Comparison of ENCODE assay signal across 1 cellular context in the genomic region with DNA sequence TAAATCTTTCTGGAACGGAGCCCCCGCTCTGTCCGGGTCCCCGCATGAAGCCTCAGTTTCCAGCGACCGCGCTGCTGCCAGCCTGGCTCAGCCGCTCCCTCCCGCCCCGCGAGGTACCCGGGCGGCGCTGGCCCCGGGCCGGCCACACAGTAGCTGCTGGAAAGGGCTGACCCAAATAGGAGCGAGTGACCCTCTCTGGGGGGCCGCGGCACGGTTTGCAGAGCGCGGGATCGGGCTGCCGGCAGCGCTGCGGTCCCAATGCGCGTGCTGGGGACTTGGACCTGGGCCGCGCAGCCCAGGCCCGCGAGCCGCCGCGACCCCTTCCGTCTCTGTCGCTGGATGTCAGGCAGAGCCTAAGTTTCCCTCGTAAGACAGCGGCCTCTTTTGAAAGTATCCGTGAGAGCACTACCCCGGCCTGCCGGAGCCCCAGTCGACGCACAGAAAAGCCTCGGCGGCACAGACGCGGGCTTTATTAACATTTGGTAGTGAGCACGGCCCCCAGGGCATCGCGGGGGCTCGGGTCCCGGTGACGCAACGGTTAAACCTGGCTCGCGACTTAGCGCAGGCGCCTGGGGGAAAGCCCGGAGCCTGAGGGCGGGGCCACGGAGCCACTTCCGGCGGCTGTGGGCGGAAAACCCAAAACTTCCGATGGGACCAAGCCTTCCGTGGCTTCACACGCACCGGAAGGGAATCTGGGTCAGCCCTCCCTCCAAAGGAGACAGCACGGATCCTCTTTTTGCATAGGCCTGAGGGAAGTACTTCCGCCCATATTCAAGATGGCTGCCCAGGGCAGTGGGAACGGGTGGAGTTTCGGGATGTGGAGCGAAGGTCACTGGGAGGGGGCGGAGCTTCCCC.
A peak's percentile ranks its signal among the peaks of the same experiment; 100 is the strongest.
TF ChIP-seq lines count a peak whose summit lies in the region.

No MANE protein-coding gene starts in this region.

TF ChIP-seq in K562, 482 proteins besides CTCF, POLR2A, EP300 and RAD21 (continued from another document and continues in another):
- no peak for TF ChIP-seq PYGO2 (tag; IDR thresholded peaks at IDR 0.05)
- TF ChIP-seq CBFB (CRISPR knock-in tag; IDR thresholded peaks at IDR 0.05) = peak; percentile 90
- TF ChIP-seq CTBP1 (IDR thresholded peaks at IDR 0.05; ENCODE audit: borderline replicate concordance) = no peak
- no peak for TF ChIP-seq NFE2 (IDR thresholded peaks at IDR 0.05; ENCODE audit: low read depth)
- TF ChIP-seq RFX1 (IDR thresholded peaks at IDR 0.05) = no peak
- TF ChIP-seq PHB (CRISPR knock-in tag; IDR thresholded peaks at IDR 0.05) = peak; percentile 78
- TF ChIP-seq, protein P1, sequence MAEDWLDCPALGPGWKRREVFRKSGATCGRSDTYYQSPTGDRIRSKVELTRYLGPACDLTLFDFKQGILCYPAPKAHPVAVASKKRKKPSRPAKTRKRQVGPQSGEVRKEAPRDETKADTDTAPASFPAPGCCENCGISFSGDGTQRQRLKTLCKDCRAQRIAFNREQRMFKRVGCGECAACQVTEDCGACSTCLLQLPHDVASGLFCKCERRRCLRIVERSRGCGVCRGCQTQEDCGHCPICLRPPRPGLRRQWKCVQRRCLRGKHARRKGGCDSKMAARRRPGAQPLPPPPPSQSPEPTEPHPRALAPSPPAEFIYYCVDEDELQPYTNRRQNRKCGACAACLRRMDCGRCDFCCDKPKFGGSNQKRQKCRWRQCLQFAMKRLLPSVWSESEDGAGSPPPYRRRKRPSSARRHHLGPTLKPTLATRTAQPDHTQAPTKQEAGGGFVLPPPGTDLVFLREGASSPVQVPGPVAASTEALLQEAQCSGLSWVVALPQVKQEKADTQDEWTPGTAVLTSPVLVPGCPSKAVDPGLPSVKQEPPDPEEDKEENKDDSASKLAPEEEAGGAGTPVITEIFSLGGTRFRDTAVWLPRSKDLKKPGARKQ (CRISPR knock-in tag; IDR thresholded peaks at IDR 0.05) = no peak
- TF ChIP-seq ARHGAP35 (IDR thresholded peaks at IDR 0.05; ENCODE audit: partially characterized antibody) = no peak
- TF ChIP-seq SIN3B (IDR thresholded peaks at IDR 0.05; ENCODE audit: low read depth) = no peak; the same call in 1 of the 2 replicates
- peak; percentile 80 to 86 for TF ChIP-seq MAZ (CRISPR knock-in tag; conservative IDR thresholded peaks at IDR 0.05 in 1 of 2, IDR thresholded peaks at IDR 0.05 in 1 of 2)
- TF ChIP-seq TAF7 (tag; IDR thresholded peaks at IDR 0.05) = no peak
- peak; percentile 8 for TF ChIP-seq RBBP5 (IDR thresholded peaks at IDR 0.05; ENCODE audit: borderline replicate concordance, insufficient read depth, low read length, poor library complexity, severe bottlenecking)
- TF ChIP-seq, protein P2, sequence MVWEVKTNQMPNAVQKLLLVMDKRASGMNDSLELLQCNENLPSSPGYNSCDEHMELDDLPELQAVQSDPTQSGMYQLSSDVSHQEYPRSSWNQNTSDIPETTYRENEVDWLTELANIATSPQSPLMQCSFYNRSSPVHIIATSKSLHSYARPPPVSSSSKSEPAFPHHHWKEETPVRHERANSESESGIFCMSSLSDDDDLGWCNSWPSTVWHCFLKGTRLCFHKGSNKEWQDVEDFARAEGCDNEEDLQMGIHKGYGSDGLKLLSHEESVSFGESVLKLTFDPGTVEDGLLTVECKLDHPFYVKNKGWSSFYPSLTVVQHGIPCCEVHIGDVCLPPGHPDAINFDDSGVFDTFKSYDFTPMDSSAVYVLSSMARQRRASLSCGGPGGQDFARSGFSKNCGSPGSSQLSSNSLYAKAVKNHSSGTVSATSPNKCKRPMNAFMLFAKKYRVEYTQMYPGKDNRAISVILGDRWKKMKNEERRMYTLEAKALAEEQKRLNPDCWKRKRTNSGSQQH (CRISPR knock-in tag; IDR thresholded peaks at IDR 0.05) = peak; percentile 83; the same call in 1 of the 2 replicates
- TF ChIP-seq ZNF263 (CRISPR knock-in tag; IDR thresholded peaks at IDR 0.05; ENCODE audit: borderline replicate concordance) = no peak
- TF ChIP-seq, protein P3, sequence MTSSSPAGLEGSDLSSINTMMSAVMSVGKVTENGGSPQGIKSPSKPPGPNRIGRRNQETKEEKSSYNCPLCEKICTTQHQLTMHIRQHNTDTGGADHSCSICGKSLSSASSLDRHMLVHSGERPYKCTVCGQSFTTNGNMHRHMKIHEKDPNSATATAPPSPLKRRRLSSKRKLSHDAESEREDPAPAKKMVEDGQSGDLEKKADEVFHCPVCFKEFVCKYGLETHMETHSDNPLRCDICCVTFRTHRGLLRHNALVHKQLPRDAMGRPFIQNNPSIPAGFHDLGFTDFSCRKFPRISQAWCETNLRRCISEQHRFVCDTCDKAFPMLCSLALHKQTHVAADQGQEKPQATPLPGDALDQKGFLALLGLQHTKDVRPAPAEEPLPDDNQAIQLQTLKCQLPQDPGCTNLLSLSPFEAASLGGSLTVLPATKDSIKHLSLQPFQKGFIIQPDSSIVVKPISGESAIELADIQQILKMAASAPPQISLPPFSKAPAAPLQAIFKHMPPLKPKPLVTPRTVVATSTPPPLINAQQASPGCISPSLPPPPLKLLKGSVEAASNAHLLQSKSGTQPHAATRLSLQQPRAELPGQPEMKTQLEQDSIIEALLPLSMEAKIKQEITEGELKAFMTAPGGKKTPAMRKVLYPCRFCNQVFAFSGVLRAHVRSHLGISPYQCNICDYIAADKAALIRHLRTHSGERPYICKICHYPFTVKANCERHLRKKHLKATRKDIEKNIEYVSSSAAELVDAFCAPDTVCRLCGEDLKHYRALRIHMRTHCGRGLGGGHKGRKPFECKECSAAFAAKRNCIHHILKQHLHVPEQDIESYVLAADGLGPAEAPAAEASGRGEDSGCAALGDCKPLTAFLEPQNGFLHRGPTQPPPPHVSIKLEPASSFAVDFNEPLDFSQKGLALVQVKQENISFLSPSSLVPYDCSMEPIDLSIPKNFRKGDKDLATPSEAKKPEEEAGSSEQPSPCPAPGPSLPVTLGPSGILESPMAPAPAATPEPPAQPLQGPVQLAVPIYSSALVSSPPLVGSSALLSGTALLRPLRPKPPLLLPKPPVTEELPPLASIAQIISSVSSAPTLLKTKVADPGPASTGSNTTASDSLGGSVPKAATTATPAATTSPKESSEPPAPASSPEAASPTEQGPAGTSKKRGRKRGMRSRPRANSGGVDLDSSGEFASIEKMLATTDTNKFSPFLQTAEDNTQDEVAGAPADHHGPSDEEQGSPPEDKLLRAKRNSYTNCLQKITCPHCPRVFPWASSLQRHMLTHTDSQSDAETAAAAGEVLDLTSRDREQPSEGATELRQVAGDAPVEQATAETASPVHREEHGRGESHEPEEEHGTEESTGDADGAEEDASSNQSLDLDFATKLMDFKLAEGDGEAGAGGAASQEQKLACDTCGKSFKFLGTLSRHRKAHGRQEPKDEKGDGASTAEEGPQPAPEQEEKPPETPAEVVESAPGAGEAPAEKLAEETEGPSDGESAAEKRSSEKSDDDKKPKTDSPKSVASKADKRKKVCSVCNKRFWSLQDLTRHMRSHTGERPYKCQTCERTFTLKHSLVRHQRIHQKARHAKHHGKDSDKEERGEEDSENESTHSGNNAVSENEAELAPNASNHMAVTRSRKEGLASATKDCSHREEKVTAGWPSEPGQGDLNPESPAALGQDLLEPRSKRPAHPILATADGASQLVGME (CRISPR knock-in tag; IDR thresholded peaks at IDR 0.05) = no peak; the same call in 1 of the 2 replicates
- TF ChIP-seq TCFL5 (CRISPR knock-in tag; conservative IDR thresholded peaks at IDR 0.05) = no peak
- TF ChIP-seq, protein P4, sequence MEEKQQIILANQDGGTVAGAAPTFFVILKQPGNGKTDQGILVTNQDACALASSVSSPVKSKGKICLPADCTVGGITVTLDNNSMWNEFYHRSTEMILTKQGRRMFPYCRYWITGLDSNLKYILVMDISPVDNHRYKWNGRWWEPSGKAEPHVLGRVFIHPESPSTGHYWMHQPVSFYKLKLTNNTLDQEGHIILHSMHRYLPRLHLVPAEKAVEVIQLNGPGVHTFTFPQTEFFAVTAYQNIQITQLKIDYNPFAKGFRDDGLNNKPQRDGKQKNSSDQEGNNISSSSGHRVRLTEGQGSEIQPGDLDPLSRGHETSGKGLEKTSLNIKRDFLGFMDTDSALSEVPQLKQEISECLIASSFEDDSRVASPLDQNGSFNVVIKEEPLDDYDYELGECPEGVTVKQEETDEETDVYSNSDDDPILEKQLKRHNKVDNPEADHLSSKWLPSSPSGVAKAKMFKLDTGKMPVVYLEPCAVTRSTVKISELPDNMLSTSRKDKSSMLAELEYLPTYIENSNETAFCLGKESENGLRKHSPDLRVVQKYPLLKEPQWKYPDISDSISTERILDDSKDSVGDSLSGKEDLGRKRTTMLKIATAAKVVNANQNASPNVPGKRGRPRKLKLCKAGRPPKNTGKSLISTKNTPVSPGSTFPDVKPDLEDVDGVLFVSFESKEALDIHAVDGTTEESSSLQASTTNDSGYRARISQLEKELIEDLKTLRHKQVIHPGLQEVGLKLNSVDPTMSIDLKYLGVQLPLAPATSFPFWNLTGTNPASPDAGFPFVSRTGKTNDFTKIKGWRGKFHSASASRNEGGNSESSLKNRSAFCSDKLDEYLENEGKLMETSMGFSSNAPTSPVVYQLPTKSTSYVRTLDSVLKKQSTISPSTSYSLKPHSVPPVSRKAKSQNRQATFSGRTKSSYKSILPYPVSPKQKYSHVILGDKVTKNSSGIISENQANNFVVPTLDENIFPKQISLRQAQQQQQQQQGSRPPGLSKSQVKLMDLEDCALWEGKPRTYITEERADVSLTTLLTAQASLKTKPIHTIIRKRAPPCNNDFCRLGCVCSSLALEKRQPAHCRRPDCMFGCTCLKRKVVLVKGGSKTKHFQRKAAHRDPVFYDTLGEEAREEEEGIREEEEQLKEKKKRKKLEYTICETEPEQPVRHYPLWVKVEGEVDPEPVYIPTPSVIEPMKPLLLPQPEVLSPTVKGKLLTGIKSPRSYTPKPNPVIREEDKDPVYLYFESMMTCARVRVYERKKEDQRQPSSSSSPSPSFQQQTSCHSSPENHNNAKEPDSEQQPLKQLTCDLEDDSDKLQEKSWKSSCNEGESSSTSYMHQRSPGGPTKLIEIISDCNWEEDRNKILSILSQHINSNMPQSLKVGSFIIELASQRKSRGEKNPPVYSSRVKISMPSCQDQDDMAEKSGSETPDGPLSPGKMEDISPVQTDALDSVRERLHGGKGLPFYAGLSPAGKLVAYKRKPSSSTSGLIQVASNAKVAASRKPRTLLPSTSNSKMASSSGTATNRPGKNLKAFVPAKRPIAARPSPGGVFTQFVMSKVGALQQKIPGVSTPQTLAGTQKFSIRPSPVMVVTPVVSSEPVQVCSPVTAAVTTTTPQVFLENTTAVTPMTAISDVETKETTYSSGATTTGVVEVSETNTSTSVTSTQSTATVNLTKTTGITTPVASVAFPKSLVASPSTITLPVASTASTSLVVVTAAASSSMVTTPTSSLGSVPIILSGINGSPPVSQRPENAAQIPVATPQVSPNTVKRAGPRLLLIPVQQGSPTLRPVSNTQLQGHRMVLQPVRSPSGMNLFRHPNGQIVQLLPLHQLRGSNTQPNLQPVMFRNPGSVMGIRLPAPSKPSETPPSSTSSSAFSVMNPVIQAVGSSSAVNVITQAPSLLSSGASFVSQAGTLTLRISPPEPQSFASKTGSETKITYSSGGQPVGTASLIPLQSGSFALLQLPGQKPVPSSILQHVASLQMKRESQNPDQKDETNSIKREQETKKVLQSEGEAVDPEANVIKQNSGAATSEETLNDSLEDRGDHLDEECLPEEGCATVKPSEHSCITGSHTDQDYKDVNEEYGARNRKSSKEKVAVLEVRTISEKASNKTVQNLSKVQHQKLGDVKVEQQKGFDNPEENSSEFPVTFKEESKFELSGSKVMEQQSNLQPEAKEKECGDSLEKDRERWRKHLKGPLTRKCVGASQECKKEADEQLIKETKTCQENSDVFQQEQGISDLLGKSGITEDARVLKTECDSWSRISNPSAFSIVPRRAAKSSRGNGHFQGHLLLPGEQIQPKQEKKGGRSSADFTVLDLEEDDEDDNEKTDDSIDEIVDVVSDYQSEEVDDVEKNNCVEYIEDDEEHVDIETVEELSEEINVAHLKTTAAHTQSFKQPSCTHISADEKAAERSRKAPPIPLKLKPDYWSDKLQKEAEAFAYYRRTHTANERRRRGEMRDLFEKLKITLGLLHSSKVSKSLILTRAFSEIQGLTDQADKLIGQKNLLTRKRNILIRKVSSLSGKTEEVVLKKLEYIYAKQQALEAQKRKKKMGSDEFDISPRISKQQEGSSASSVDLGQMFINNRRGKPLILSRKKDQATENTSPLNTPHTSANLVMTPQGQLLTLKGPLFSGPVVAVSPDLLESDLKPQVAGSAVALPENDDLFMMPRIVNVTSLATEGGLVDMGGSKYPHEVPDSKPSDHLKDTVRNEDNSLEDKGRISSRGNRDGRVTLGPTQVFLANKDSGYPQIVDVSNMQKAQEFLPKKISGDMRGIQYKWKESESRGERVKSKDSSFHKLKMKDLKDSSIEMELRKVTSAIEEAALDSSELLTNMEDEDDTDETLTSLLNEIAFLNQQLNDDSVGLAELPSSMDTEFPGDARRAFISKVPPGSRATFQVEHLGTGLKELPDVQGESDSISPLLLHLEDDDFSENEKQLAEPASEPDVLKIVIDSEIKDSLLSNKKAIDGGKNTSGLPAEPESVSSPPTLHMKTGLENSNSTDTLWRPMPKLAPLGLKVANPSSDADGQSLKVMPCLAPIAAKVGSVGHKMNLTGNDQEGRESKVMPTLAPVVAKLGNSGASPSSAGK (IDR thresholded peaks at IDR 0.05) = peak; percentile 58
- TF ChIP-seq TOE1 (IDR thresholded peaks at IDR 0.05; ENCODE audit: borderline replicate concordance) = 0 out of 2 replicates have a peak, but pooled peaks have one; percentile 14
- TF ChIP-seq TOE1 (CRISPR knock-in tag; IDR thresholded peaks at IDR 0.05; ENCODE audit: borderline replicate concordance, low read depth) = 0 out of 2 replicates have a peak, but pooled peaks have one; percentile 33
- TF ChIP-seq SREBF2 (CRISPR knock-in tag; IDR thresholded peaks at IDR 0.05) = no peak
- TF ChIP-seq, protein P5, sequence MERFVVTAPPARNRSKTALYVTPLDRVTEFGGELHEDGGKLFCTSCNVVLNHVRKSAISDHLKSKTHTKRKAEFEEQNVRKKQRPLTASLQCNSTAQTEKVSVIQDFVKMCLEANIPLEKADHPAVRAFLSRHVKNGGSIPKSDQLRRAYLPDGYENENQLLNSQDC (CRISPR knock-in tag; IDR thresholded peaks at IDR 0.05) = 0 out of 2 replicates have a peak, but pooled peaks have one; percentile 67
- TF ChIP-seq, protein P6, sequence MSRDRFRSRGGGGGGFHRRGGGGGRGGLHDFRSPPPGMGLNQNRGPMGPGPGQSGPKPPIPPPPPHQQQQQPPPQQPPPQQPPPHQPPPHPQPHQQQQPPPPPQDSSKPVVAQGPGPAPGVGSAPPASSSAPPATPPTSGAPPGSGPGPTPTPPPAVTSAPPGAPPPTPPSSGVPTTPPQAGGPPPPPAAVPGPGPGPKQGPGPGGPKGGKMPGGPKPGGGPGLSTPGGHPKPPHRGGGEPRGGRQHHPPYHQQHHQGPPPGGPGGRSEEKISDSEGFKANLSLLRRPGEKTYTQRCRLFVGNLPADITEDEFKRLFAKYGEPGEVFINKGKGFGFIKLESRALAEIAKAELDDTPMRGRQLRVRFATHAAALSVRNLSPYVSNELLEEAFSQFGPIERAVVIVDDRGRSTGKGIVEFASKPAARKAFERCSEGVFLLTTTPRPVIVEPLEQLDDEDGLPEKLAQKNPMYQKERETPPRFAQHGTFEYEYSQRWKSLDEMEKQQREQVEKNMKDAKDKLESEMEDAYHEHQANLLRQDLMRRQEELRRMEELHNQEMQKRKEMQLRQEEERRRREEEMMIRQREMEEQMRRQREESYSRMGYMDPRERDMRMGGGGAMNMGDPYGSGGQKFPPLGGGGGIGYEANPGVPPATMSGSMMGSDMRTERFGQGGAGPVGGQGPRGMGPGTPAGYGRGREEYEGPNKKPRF (IDR thresholded peaks at IDR 0.05; ENCODE audit: low read depth, low read length) = no peak
